ENCODE assay signal across 14 cellular contexts in the genomic region with DNA sequence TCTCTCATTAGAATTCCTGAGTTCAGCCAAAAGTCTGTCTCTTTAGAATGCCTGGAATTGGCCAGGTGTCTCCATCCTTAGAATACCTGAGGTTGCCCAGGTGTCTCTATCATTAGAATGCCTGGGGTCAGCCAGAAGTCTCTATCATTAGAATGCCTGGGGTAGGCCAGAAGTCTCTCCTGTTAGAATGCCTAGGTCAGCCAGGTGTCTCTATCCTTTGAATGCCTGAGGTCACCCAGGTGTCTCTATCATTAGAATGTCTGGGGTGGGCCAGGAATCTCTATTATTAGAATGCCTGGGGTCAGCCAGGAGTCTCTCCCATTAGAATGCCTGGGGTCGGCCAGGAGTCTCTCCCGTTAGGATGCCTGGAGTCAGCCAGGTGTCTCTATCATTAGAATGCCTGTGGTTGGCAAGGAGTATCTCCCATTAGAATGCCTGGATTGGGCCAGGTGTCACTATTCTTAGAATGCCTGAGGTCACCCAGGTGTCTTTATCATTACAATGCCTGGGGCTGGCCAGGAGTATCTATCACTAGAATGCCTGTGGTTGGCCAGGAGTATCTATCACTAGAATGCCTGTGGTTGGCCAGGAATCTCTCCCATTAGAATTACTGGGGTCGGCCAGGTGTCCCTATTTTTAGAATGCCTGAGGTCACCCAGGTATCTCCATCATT. TPM values are rescaled to one million over a fixed set of nuclear protein-coding genes. Genes with fewer than 3 reads are reported as not detected.
DNase-seq lines count a peak whose midpoint lies in the region; ATAC-seq and TF ChIP-seq lines count a peak whose summit lies in the region.
"Had no signal": no experiment of that assay in that cellular context is flagged by ENCODE, and none has a peak within 500 bp of the region (broad histone marks: within the 10 kb centered on the region; RNA-seq: fewer than 3 reads in every experiment).

No MANE protein-coding gene starts in this region.

- no peaks in the 10 kb centered on the region for H3K9me3 ChIP-seq in MM.1S (replicated peaks; ENCODE audit: insufficient read depth, low read length)
- H3K9me3 ChIP-seq in spleen: peaks cover 0 to 7% (median 0%) of the 10 kb centered on the region in 8 donors
- H3K9me3 ChIP-seq: BLaER1 had no signal

- WGBS in spleen, 5 donors: 71 to 82% (median 80%) methylated on average over 2 to 3 of the region's 3 CpGs

- DNase-seq in CD14-positive monocyte (ENCODE audit: low spot score) (peak; percentile 5), MM.1S (peak; percentile 90), kidney tubule cell (ENCODE audit: low spot score) (peak; percentile 26), spleen (peak; percentile 17), mucosa of gallbladder (ENCODE audit: low spot score) (no peak), NCI-H524 (lab: John Stamatoyannopoulos, UW) (no peak)
- DNase-seq: 8988T; AML-193; CD4-positive, CD25-positive, alpha-beta regulatory T cell; DMS53; GF-D8; GM23248 had no signal

- no peak overlapping the region for H3K4me3 Mint-ChIP-seq in CD14-positive monocyte
- H3K4me3 Mint-ChIP-seq: CD4-positive, CD25-positive, alpha-beta regulatory T cell had no signal

- intact Hi-C loops in CD14-positive monocyte (cut with micrococcal nuclease) (no loop called here), spleen (cut with DNase I; ENCODE audit: low total_unique reads) (no loop called here)

- no peaks in the 10 kb centered on the region for H3K36me3 ChIP-seq in MM.1S (replicated peaks; ENCODE audit: insufficient read depth, low read length)
- H3K36me3 ChIP-seq in spleen: no peaks in the 10 kb centered on the region
- H3K36me3 ChIP-seq: BLaER1 had no signal

- H3K27me3 ChIP-seq in MM.1S (replicated peaks; ENCODE audit: insufficient read depth, low read length): no peaks in the 10 kb centered on the region
- peaks cover 0 to 88% (median 8%) of the 10 kb centered on the region in 7 donors for H3K27me3 ChIP-seq in spleen (replicated peaks in 1 of 7)
- H3K27me3 ChIP-seq: BLaER1 had no signal

- H3K4me1 ChIP-seq in MM.1S (ENCODE audit: low read length): peaks cover 61% of the 10 kb centered on the region
- H3K4me1 ChIP-seq in spleen: no peaks in the 10 kb centered on the region
- H3K4me1 ChIP-seq: BLaER1 had no signal

- ATAC-seq in HG03175 (IDR thresholded peaks at IDR 0.05; ENCODE audit: unreplicated experiment): no peak

- peaks cover 2 to 31% (median 9%) of the 10 kb centered on the region in 7 donors for H3K9me3 Mint-ChIP-seq in CD14-positive monocyte

- peaks cover 5% of the 10 kb centered on the region for H3K4me1 Mint-ChIP-seq in CD14-positive monocyte
- H3K4me1 Mint-ChIP-seq: CD4-positive, CD25-positive, alpha-beta regulatory T cell had no signal

- no peak for TF ChIP-seq POLR2A in spleen (IDR thresholded peaks at IDR 0.05)

- peaks cover 39% of the 10 kb centered on the region for H3F3A ChIP-seq in MM.1S (ENCODE audit: insufficient read depth, low read length)

- no peak overlapping the region for H3K9ac ChIP-seq in MM.1S (ENCODE audit: low read length)
- H3K9ac ChIP-seq: BLaER1, GM23248 had no signal

- peak overlapping the region; percentile 12; the same call in 1 of the 2 replicates for H3K4me2 ChIP-seq in MM.1S (ENCODE audit: low read depth, low read length)
- H3K4me2 ChIP-seq: BLaER1 had no signal

- peak overlapping the region; percentile 65; the same call in 1 of the 2 replicates for H3K27ac ChIP-seq in MM.1S (ENCODE audit: low read length)
- H3K27ac ChIP-seq in spleen: no peak overlapping the region
- H3K27ac ChIP-seq: BLaER1, GM23248 had no signal

- no peak overlapping the region for H3K27ac Mint-ChIP-seq in CD14-positive monocyte
- H3K27ac Mint-ChIP-seq: CD4-positive, CD25-positive, alpha-beta regulatory T cell had no signal

- H3K27me3 Mint-ChIP-seq in CD14-positive monocyte (ENCODE audit: low read depth in 3 of 3): peaks cover 9 to 13% (median 11%) of the 10 kb centered on the region in 3 donors

- H2AFZ ChIP-seq in MM.1S (ENCODE audit: low read length): no peak overlapping the region
- H2AFZ ChIP-seq: GM23248 had no signal

- H3K9me2 ChIP-seq in MM.1S (replicated peaks; ENCODE audit: insufficient read depth, low read length): no peaks in the 10 kb centered on the region

- TF ChIP-seq CTCF in CD14-positive monocyte (IDR thresholded peaks at IDR 0.05) (no peak), MM.1S (IDR thresholded peaks at IDR 0.05; ENCODE audit: low read length) (no peak), spleen (IDR thresholded peaks at IDR 0.05 in 8 of 11, conservative IDR thresholded peaks at IDR 0.05 in 3 of 11) (no peak)

- H4K20me1 ChIP-seq in MM.1S (ENCODE audit: insufficient read depth, low read length): no peaks in the 10 kb centered on the region
- H4K20me1 ChIP-seq: BLaER1 had no signal

- no peaks in the 10 kb centered on the region for H3K79me2 ChIP-seq in MM.1S (ENCODE audit: low read length)

- H3K36me3 Mint-ChIP-seq in CD14-positive monocyte: no peaks in the 10 kb centered on the region

- no peak overlapping the region for H3K4me3 ChIP-seq in MM.1S (ENCODE audit: low read length)
- H3K4me3 ChIP-seq in spleen: no peak overlapping the region
- H3K4me3 ChIP-seq: BLaER1, GM23248 had no signal

RNA-seq across cellular contexts. Expression of gene RNF187, which starts 43.0 kb away (rescaled TPM):
- polyA plus RNA-seq in CD14-positive monocyte (10 to 100 TPM in 1 of 2 donors, 1 to 10 TPM in 1; 5.9 to 27.6 TPM), spleen (10 to 100 TPM; 21.4 to 44.9 (median 30.7) TPM)
- total RNA-seq in spleen (100 to 1,000 TPM in 2 of 7 donors, 10 to 100 TPM in 5; 38.9 to 118 (median 83.8) TPM), mucosa of gallbladder (122 TPM)

Comparison
In these comparisons a context has a peak if more than half of its experiments do, and no peak if none do; other contexts are left out.
1. DNase-seq: peak in CD14-positive monocyte (single experiment), MM.1S (single experiment), kidney tubule cell (single experiment) and spleen (single experiment); none in mucosa of gallbladder (single experiment) and NCI-H524 (0 of 2).